1 cellular context compared by ENCODE assay signal in the genomic region with DNA sequence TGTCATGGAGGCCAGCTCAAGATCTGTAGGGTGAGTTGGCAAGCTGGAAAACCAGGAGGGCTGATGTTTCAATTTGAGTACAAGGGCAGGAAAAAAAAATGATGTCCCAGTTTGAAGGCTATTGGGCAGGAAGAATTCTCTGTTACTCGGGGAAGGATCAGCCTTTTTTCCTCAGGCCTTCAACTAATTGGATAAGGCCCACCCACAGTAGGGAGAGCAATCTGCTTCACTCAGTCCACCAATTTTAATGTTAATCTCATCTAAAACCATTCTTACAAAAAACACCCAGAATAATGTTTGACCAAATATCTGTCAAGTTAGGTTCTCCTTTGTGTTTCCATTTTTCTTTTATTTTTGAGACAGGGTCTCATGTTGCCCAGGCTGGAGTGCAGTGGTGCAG.
TF ChIP-seq lines count a peak whose summit lies in the region.

No MANE protein-coding gene starts in this region.

TF ChIP-seq in HEK293, 187 proteins besides CTCF, POLR2A, EP300 and RAD21 (continued from another document):
- no peak for TF ChIP-seq KLF8 (tag by site-specific recombination; IDR thresholded peaks at IDR 0.05)
- TF ChIP-seq ZNF10 (tag by site-specific recombination; IDR thresholded peaks at IDR 0.05), result peak; percentile 85
